8 cellular contexts compared by ENCODE assay signal in the genomic region with DNA sequence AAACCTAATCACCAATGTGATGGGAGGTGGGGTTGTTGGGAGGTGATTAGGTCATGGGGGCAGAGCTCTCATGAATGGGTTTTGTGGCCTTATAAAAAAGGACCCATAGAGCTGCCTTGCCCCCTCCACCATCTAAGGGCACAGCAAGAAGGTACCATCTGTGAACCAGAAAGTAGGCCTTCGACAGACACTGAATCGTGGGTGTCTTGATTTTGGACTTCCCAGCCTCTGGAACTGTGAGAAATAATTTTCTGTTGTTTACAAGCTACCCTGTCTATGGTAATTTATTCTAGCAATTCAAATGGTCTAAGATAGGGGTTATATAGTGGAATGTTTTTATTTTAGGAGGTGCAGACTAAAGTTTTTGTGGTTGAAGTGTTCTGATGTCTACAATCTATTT. TPM values are rescaled to one million over a fixed set of nuclear protein-coding genes. Genes with fewer than 3 reads are reported as not detected.
"Had no signal": no experiment of that assay in that cellular context is flagged by ENCODE, and none has a peak within 500 bp of the region (broad histone marks: within the 10 kb centered on the region; RNA-seq: fewer than 3 reads in every experiment).

No MANE protein-coding gene starts in this region.

- H3K4me3 Mint-ChIP-seq: IgD-negative memory B cell had no signal

- H3K27ac ChIP-seq: HL-60 had no signal

- ATAC-seq: K562 had no signal

- DNase-seq: IMR-90, KBM-7, KG1 had no signal

- H3K4me3 ChIP-seq: K562 had no signal

- H3K27ac Mint-ChIP-seq: IgD-negative memory B cell had no signal

- H3K4me1 Mint-ChIP-seq: IgD-negative memory B cell had no signal

- FAIRE-seq: K562 had no signal

RNA-seq across cellular contexts. Expression of a gene that starts 7.9 kb away (rescaled TPM):
- total RNA-seq: HT-29, HT1080, IMR-90, K562 had no signal
- polyA plus RNA-seq: IgD-negative memory B cell, K562 had no signal
